In genomic region chr5:88049156-88049555, GRCh38 we compare ENCODE assay signal across 1 cellular context.
TF ChIP-seq lines count a peak whose summit lies in the region.

No MANE protein-coding gene starts in this region.

TF ChIP-seq in GM23338, 12 proteins besides CTCF, POLR2A, EP300 and RAD21 (continued from another document):
- no peak for TF ChIP-seq ZNF462 (CRISPR knock-in tag; IDR thresholded peaks at IDR 0.05)
- no peak for TF ChIP-seq STAT1 (IDR thresholded peaks at IDR 0.05; ENCODE audit: unreplicated experiment)
- no peak for TF ChIP-seq CREB1 (CRISPR knock-in tag; IDR thresholded peaks at IDR 0.05; ENCODE audit: low read depth)
- TF ChIP-seq EZH2phosphoT487 (IDR thresholded peaks at IDR 0.05; ENCODE audit: unreplicated experiment), result no peak
- no peak for TF ChIP-seq NANOG (IDR thresholded peaks at IDR 0.05; ENCODE audit: borderline replicate concordance)
- TF ChIP-seq POLR2AphosphoS5 (IDR thresholded peaks at IDR 0.05; ENCODE audit: low read depth), result no peak
- no peak for TF ChIP-seq ZNF331 (CRISPR knock-in tag; IDR thresholded peaks at IDR 0.05; ENCODE audit: low read depth)
